ENCODE assay signal across 8 cellular contexts in the genomic region with DNA sequence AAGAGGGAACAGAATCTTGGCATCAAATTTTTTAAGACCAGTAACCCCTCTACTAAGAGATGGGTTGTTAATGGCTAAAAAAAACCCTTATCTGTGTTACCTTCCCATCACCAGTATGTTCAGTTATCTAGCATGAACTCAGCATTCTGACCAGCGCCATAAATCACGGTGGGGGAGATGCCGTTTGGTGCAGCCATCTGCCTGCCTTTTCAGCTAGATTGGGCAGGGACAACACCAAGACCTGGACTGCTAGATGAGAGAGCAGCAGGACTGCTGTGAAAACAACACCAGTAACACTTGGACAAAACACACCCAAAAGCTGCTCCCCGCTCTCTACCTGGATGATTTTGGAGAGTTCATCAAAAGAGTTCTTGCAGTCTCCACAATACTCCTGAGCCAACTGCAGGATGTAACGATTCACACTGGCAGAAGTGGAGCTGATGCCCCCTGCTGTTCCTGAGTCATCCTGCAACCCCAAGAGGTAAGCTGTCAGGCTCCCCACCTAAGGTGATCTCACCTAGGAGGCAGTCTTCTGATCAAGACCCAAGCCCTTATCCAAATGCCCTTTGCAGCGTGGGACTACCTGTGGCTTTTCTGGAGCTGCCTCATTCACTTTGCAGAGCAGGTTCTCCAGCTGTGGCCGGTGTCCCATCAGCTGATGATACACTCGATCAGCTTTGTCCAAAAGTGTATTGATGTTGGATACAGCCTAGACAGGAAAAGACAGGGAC.
A peak's percentile ranks its signal among the peaks of the same experiment; 100 is the strongest.
DNase-seq lines count a peak whose midpoint lies in the region; ATAC-seq and TF ChIP-seq lines count a peak whose summit lies in the region.

No MANE protein-coding gene starts in this region.

- peaks cover 99% of the 10 kb centered on the region for H3K36me3 ChIP-seq in cardiac muscle cell

- DNase-seq in cardiac muscle cell (ENCODE audit: low read depth in 1 of 2, low spot score in 1 of 2) = peak; percentile 22 to 51
- DNase-seq in Right ventricle myocardium inferior (ENCODE audit: missing footprints) = no peak
- peak; percentile 13 for DNase-seq in NCI-H1105 (lab: John Stamatoyannopoulos, UW)
- DNase-seq in activated T-cell treated with anti-CD3 and anti-CD28 coated beads, Interleukin-2, amount 50 U/mL, for 24 hours = peak; percentile 47
- peak; percentile 27 for DNase-seq in hepatic stellate cell (ENCODE audit: low spot score)
- no peak for DNase-seq in stimulated activated effector memory CD8-positive, alpha-beta T cell treated with anti-CD3 and anti-CD28 coated beads, Interleukin-12 subunit alpha, Interleukin-12 subunit beta, amount 100 ng/mL, for 72 hours (ENCODE audit: low spot score in 2 of 2)
- DNase-seq in midbrain (lab: John Stamatoyannopoulos, UW) = no peak

- peak; percentile 61 for TF ChIP-seq CTCF in cardiac muscle cell (IDR thresholded peaks at IDR 0.05; ENCODE audit: low read depth, low read length)

- H3K4me1 Mint-ChIP-seq in activated T-cell treated with anti-CD3 and anti-CD28 coated beads, Interleukin-2, amount 50 U/mL, for 24 hours (ENCODE audit: low read depth) = no peaks in the 10 kb centered on the region
- no peaks in the 10 kb centered on the region for H3K4me1 Mint-ChIP-seq in stimulated activated effector memory CD8-positive, alpha-beta T cell treated with anti-CD3 and anti-CD28 coated beads, Interleukin-12 subunit alpha, Interleukin-12 subunit beta, amount 100 ng/mL, for 72 hours

- H3K4me3 Mint-ChIP-seq in activated T-cell treated with anti-CD3 and anti-CD28 coated beads, Interleukin-2, amount 50 U/mL, for 24 hours = no peak overlapping the region
- no peak overlapping the region for H3K4me3 Mint-ChIP-seq in stimulated activated effector memory CD8-positive, alpha-beta T cell treated with anti-CD3 and anti-CD28 coated beads, Interleukin-12 subunit alpha, Interleukin-12 subunit beta, amount 100 ng/mL, for 72 hours

- no peaks in the 10 kb centered on the region for H3K27me3 ChIP-seq in cardiac muscle cell

- intact Hi-C loops in Right ventricle myocardium inferior (cut with DNase I) = no loop called here

- no peak overlapping the region for H3K4me3 ChIP-seq in cardiac muscle cell

- H3K27ac Mint-ChIP-seq in activated T-cell treated with anti-CD3 and anti-CD28 coated beads, Interleukin-2, amount 50 U/mL, for 24 hours = no peak overlapping the region
- no peak overlapping the region for H3K27ac Mint-ChIP-seq in stimulated activated effector memory CD8-positive, alpha-beta T cell treated with anti-CD3 and anti-CD28 coated beads, Interleukin-12 subunit alpha, Interleukin-12 subunit beta, amount 100 ng/mL, for 72 hours

- H3K9me3 Mint-ChIP-seq in activated T-cell treated with anti-CD3 and anti-CD28 coated beads, Interleukin-2, amount 50 U/mL, for 24 hours = no peaks in the 10 kb centered on the region
- H3K9me3 Mint-ChIP-seq in stimulated activated effector memory CD8-positive, alpha-beta T cell treated with anti-CD3 and anti-CD28 coated beads, Interleukin-12 subunit alpha, Interleukin-12 subunit beta, amount 100 ng/mL, for 72 hours = no peaks in the 10 kb centered on the region

- ATAC-seq in Right ventricle myocardium inferior (no peak), GM21528 (IDR thresholded peaks at IDR 0.05; ENCODE audit: low FRiP score, unreplicated experiment) (no peak)
- peak; percentile 43 for ATAC-seq in stimulated activated effector memory CD8-positive, alpha-beta T cell treated with anti-CD3 and anti-CD28 coated beads, Interleukin-12 subunit alpha, Interleukin-12 subunit beta, amount 100 ng/mL, for 72 hours

- no peaks in the 10 kb centered on the region for H3K9me3 ChIP-seq in cardiac muscle cell (ENCODE audit: low read depth)

- H3K36me3 Mint-ChIP-seq in activated T-cell treated with anti-CD3 and anti-CD28 coated beads, Interleukin-2, amount 50 U/mL, for 24 hours (ENCODE audit: low read depth) = peaks cover 99% of the 10 kb centered on the region
- peaks cover 100% of the 10 kb centered on the region for H3K36me3 Mint-ChIP-seq in stimulated activated effector memory CD8-positive, alpha-beta T cell treated with anti-CD3 and anti-CD28 coated beads, Interleukin-12 subunit alpha, Interleukin-12 subunit beta, amount 100 ng/mL, for 72 hours

- no peaks in the 10 kb centered on the region for H3K27me3 Mint-ChIP-seq in activated T-cell treated with anti-CD3 and anti-CD28 coated beads, Interleukin-2, amount 50 U/mL, for 24 hours

- no peak overlapping the region for H3K27ac ChIP-seq in cardiac muscle cell

- H3K4me1 ChIP-seq in cardiac muscle cell (ENCODE audit: low read depth) = no peaks in the 10 kb centered on the region

Comparison
In these comparisons a context has a peak if more than half of its experiments do, and no peak if none do; other contexts are left out.
1. DNase-seq: peak in cardiac muscle cell (2 of 2), NCI-H1105 (single experiment), activated T-cell treated with anti-CD3 and anti-CD28 coated beads, Interleukin-2, amount 50 U/mL, for 24 hours (single experiment) and hepatic stellate cell (single experiment); none in Right ventricle myocardium inferior (single experiment), stimulated activated effector memory CD8-positive, alpha-beta T cell treated with anti-CD3 and anti-CD28 coated beads, Interleukin-12 subunit alpha, Interleukin-12 subunit beta, amount 100 ng/mL, for 72 hours (0 of 2) and midbrain (single experiment).